ENCODE assay signal across 24 cellular contexts in the genomic region with DNA sequence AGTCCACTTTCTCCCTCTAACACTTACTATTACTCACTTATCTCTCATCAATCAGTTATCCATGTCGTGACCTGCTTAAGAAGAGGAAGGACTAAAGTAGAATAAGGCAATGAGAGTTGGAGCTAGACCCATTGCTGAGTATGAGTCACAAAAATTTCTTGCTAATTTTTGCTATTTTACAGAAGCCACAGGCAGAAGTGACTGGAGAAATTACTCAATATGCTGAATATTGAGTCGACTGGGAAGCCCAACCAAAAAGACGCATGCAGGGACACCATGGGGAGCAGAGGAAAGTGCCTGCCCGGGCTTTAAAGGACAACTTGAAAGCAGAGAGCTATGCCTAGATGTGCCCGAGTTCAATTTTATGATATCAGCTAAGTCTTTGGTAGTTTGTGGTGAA.
DNase-seq lines count a peak whose midpoint lies in the region; ATAC-seq and TF ChIP-seq lines count a peak whose summit lies in the region.
"Had no signal": no experiment of that assay in that cellular context is flagged by ENCODE, and none has a peak within 500 bp of the region (broad histone marks: within the 10 kb centered on the region; RNA-seq: fewer than 3 reads in every experiment).

No MANE protein-coding gene starts in this region.

- H3K4me3 ChIP-seq in ACC112 (ENCODE audit: low read depth, low read length) (peak overlapping the region; percentile 31; the same call in 1 of the 2 replicates), astrocyte of the cerebellum (ENCODE audit: low read depth, low read length) (no peak overlapping the region), hepatocyte (no peak overlapping the region)
- H3K4me3 ChIP-seq: A549, GM12878, right lobe of liver, SJCRH30, upper lobe of left lung had no signal

- in situ Hi-C loops in astrocyte of the cerebellum (cut with HindIII; ENCODE audit: low sequenced_read_pairs): no loop called here

- H3K27ac ChIP-seq in ACC112 (ENCODE audit: low read depth, low read length): peak overlapping the region; percentile 93
- peak overlapping the region; percentile 9 for H3K27ac ChIP-seq in foreskin keratinocyte
- no peak overlapping the region for H3K27ac ChIP-seq in hepatocyte
- H3K27ac ChIP-seq: right lobe of liver, SJCRH30, upper lobe of left lung had no signal

- TF ChIP-seq CTCF in astrocyte of the cerebellum (IDR thresholded peaks at IDR 0.05; ENCODE audit: low read depth, low read length, missing control alignments): no peak
- no peak for TF ChIP-seq CTCF in foreskin keratinocyte (conservative IDR thresholded peaks at IDR 0.05)
- no peak for TF ChIP-seq CTCF in hepatocyte (IDR thresholded peaks at IDR 0.05; ENCODE audit: poor library complexity)

- H2AFZ ChIP-seq in ACC112 (ENCODE audit: low read length, unreplicated experiment) (peak overlapping the region; percentile 47), hepatocyte (no peak overlapping the region)

- H3K4me2 ChIP-seq in hepatocyte: no peak overlapping the region
- H3K4me2 ChIP-seq: A549 had no signal

- 73% methylated on average over 5 of the region's 5 CpGs for WGBS in hepatocyte (ENCODE audit: low lambda C conversion rate, missing lambda C conversion rate)

- ATAC-seq in foreskin keratinocyte (peak; percentile 64), HG02759 (IDR thresholded peaks at IDR 0.05; ENCODE audit: unreplicated experiment) (no peak)
- ATAC-seq: A549; GM12878; HCT116; right lobe of liver; stimulated activated effector memory CD8-positive, alpha-beta T cell treated with anti-CD3 and anti-CD28 coated beads, Interleukin-12 subunit alpha, Interleukin-12 subunit beta, amount 100 ng/mL, for 72 hours had no signal

- H3K36me3 ChIP-seq in ACC112 (ENCODE audit: insufficient read depth, low read length): no peaks in the 10 kb centered on the region
- H3K36me3 ChIP-seq in hepatocyte (replicated peaks; ENCODE audit: insufficient read depth, low read depth): no peaks in the 10 kb centered on the region
- H3K36me3 ChIP-seq: right lobe of liver, SJCRH30, upper lobe of left lung had no signal

- peak; percentile 87 for DNase-seq in M059J (ENCODE audit: low read depth)
- peak; percentile 67 for DNase-seq in astrocyte of the cerebellum (ENCODE audit: low read depth)
- peak; percentile 82 to 89 for DNase-seq in foreskin keratinocyte
- no peak for DNase-seq in stimulated activated CD4-positive, alpha-beta T cell treated with anti-CD3 and anti-CD28 coated beads, Interleukin-4, amount 100 ng/mL, for 4 hours
- DNase-seq in hepatocyte (ENCODE audit: low spot score): no peak
- no peak for DNase-seq in stimulated activated CD4-positive, alpha-beta T cell treated with anti-CD3 and anti-CD28 coated beads, Interleukin-4, amount 100 ng/mL, for 1 hour
- DNase-seq: activated CD4-positive, alpha-beta T cell treated with anti-CD3 and anti-CD28 coated beads, Interleukin-2, amount 50 U/mL, for 4 hours; activated T-cell treated with anti-CD3 and anti-CD28 coated beads, Interleukin-2, amount 50 U/mL, for 48 hours; CD4-positive, alpha-beta T cell; central memory CD4-positive, alpha-beta T cell; DND-41; glutamatergic neuron; islet precursor cell; NCI-H1417 treated with DMSO at 0.1 percent for 48 hours; NCI-H345; right lobe of liver; SJCRH30; upper lobe of left lung had no signal

- H4K20me1 ChIP-seq in hepatocyte (ENCODE audit: insufficient read depth, poor library complexity, severe bottlenecking): no peaks in the 10 kb centered on the region

- no peaks in the 10 kb centered on the region for H3K9me3 ChIP-seq in hepatocyte (ENCODE audit: low read depth)
- H3K9me3 ChIP-seq: A549, right lobe of liver, SJCRH30, upper lobe of left lung had no signal

- no peaks in the 10 kb centered on the region for H3K79me2 ChIP-seq in ACC112 (ENCODE audit: control insufficient read depth, insufficient read depth, low read length, unreplicated experiment)
- H3K79me2 ChIP-seq in hepatocyte: no peaks in the 10 kb centered on the region

- H3K4me1 ChIP-seq in ACC112 (ENCODE audit: control insufficient read depth, insufficient read depth, low read length, unreplicated experiment) (peaks cover 37% of the 10 kb centered on the region), foreskin keratinocyte (peaks cover 21% of the 10 kb centered on the region), hepatocyte (ENCODE audit: insufficient read depth) (no peaks in the 10 kb centered on the region)
- H3K4me1 ChIP-seq: right lobe of liver, SJCRH30, upper lobe of left lung had no signal

- H3K9me2 ChIP-seq in hepatocyte (replicated peaks; ENCODE audit: insufficient read depth): no peaks in the 10 kb centered on the region

- H3K27me3 ChIP-seq in ACC112 (ENCODE audit: insufficient read depth, low read length) (no peaks in the 10 kb centered on the region), foreskin keratinocyte (no peaks in the 10 kb centered on the region), hepatocyte (no peaks in the 10 kb centered on the region)
- H3K27me3 ChIP-seq: right lobe of liver, SJCRH30, upper lobe of left lung had no signal

Comparison
In these comparisons a context has a peak if more than half of its experiments do, and no peak if none do; other contexts are left out.
1. DNase-seq: peak in M059J (single experiment), astrocyte of the cerebellum (single experiment) and foreskin keratinocyte (2 of 2); none in stimulated activated CD4-positive, alpha-beta T cell treated with anti-CD3 and anti-CD28 coated beads, Interleukin-4, amount 100 ng/mL, for 4 hours (0 of 2), hepatocyte (single experiment) and stimulated activated CD4-positive, alpha-beta T cell treated with anti-CD3 and anti-CD28 coated beads, Interleukin-4, amount 100 ng/mL, for 1 hour (single experiment).